In genomic region chr6:30885999-30886896, GRCh38 we compare ENCODE assay signal across 1 cellular context.
TF ChIP-seq lines count a peak whose summit lies in the region.

No MANE protein-coding gene starts in this region.

TF ChIP-seq in K562, 482 proteins besides CTCF, POLR2A, EP300 and RAD21 (continued from another document):
- 0 out of 2 replicates have a peak, but pooled peaks have one; percentile 20 for TF ChIP-seq MYC (IDR thresholded peaks at IDR 0.05; ENCODE audit: low read depth, low read length)
- no peak for TF ChIP-seq MYC (CRISPR knock-in tag; IDR thresholded peaks at IDR 0.05; ENCODE audit: borderline replicate concordance, low read depth)
- no peak for TF ChIP-seq CHD4 (IDR thresholded peaks at IDR 0.05; ENCODE audit: insufficient read depth, insufficient replicate concordance, low read depth, low read length, poor library complexity, severe bottlenecking)
- TF ChIP-seq CXXC5 (CRISPR knock-in tag; IDR thresholded peaks at IDR 0.05), result 0 out of 2 replicates have a peak, but pooled peaks have one; percentile 9
- TF ChIP-seq MCM5 (IDR thresholded peaks at IDR 0.05; ENCODE audit: low read depth), result no peak
- peak; percentile 52; the same call in 1 of the 2 replicates for TF ChIP-seq SOX6 (IDR thresholded peaks at IDR 0.05)
- TF ChIP-seq RERE (CRISPR knock-in tag; IDR thresholded peaks at IDR 0.05; ENCODE audit: borderline replicate concordance), result no peak
- TF ChIP-seq TFAP4 (CRISPR knock-in tag; IDR thresholded peaks at IDR 0.05; ENCODE audit: borderline replicate concordance), result peak; percentile 91
- TF ChIP-seq NONO (IDR thresholded peaks at IDR 0.05; ENCODE audit: low read depth in 2 of 2, low read length in 1 of 2), result peak in 1 of 2 experiments; percentile 28; a peak in 1 of 4 replicates
- peak; percentile 95 for TF ChIP-seq JUND (IDR thresholded peaks at IDR 0.05; ENCODE audit: borderline replicate concordance, low read depth, low read length)
- TF ChIP-seq JUND (tag; IDR thresholded peaks at IDR 0.05; ENCODE audit: borderline replicate concordance, low read depth, low read length), result peak; percentile 86; the same call in 2 of the 3 replicates
- TF ChIP-seq EGR1 (conservative IDR thresholded peaks at IDR 0.05), result peak; percentile 71
- TF ChIP-seq RUNX1 (IDR thresholded peaks at IDR 0.05; ENCODE audit: low read depth), result 0 out of 2 replicates have a peak, but pooled peaks have one; percentile 6
- no peak for TF ChIP-seq PHB (CRISPR knock-in tag; IDR thresholded peaks at IDR 0.05)
- peak; percentile 78; the same call in 1 of the 2 replicates for TF ChIP-seq NR1H2 (CRISPR knock-in tag; IDR thresholded peaks at IDR 0.05)
- peak; percentile 86 for TF ChIP-seq JUN (IDR thresholded peaks at IDR 0.05; ENCODE audit: borderline replicate concordance, low read depth, low read length)
- TF ChIP-seq JUN (CRISPR knock-in tag; IDR thresholded peaks at IDR 0.05; ENCODE audit: borderline replicate concordance), result no peak
- 0 out of 4 replicates have a peak, but pooled peaks of 1 of the 2 experiments have one; percentile 7 for TF ChIP-seq TEAD1 (CRISPR knock-in tag; IDR thresholded peaks at IDR 0.05)
- TF ChIP-seq UBTF (IDR thresholded peaks at IDR 0.05; ENCODE audit: borderline replicate concordance in 1 of 2, low read depth in 2 of 2, low read length in 2 of 2), result peak; percentile 74 to 80; a peak in 2 of 4 replicates
- TF ChIP-seq HBP1 (CRISPR knock-in tag; IDR thresholded peaks at IDR 0.05), result 0 out of 2 replicates have a peak, but pooled peaks have one; percentile 21
- TF ChIP-seq DACH1 (IDR thresholded peaks at IDR 0.05; ENCODE audit: partially characterized antibody), result peak; percentile 44
